In genomic region chr9:93711002-93711401, GRCh38 we compare ENCODE assay signal across 24 cellular contexts.
DNase-seq lines count a peak whose midpoint lies in the region; ATAC-seq and TF ChIP-seq lines count a peak whose summit lies in the region.
"Had no signal": no experiment of that assay in that cellular context is flagged by ENCODE, and none has a peak within 500 bp of the region (broad histone marks: within the 10 kb centered on the region; RNA-seq: fewer than 3 reads in every experiment).

No MANE protein-coding gene starts in this region.

- peaks cover 0 to 17% (median 0%) of the 10 kb centered on the region in 11 donors for H3K9me3 ChIP-seq in heart right ventricle
- H3K9me3 ChIP-seq in endodermal cell (ENCODE audit: control insufficient read depth, low read length): no peaks in the 10 kb centered on the region
- peaks cover 0 to 21% (median 9%) of the 10 kb centered on the region in 8 donors for H3K9me3 ChIP-seq in spleen
- H3K9me3 ChIP-seq: BE2C, HAP-1 had no signal

- no peak for TF ChIP-seq POLR2A in spleen (IDR thresholded peaks at IDR 0.05)

- H3K27ac ChIP-seq in heart right ventricle (no peak overlapping the region), endodermal cell (ENCODE audit: low read depth, low read length) (no peak overlapping the region), spleen (no peak overlapping the region)
- H3K27ac ChIP-seq: A549; BLaER1 treated with 17β-estradiol and CSF1 and Interleukin-3, amounts not matched to agents 10 nM and 100 nM had no signal

- ATAC-seq in heart right ventricle (no peak), GM18909 (IDR thresholded peaks at IDR 0.05; ENCODE audit: poor library complexity, unreplicated experiment) (no peak), GM21367 (IDR thresholded peaks at IDR 0.05; ENCODE audit: unreplicated experiment) (no peak)
- ATAC-seq: A549, GM23338 had no signal

- peaks cover 0 to 7% (median 0%) of the 10 kb centered on the region in 9 donors for H3K4me1 ChIP-seq in heart right ventricle
- no peaks in the 10 kb centered on the region for H3K4me1 ChIP-seq in endodermal cell (ENCODE audit: control insufficient read depth, insufficient read depth, low read length)
- H3K4me1 ChIP-seq in spleen: no peaks in the 10 kb centered on the region
- H3K4me1 ChIP-seq: A549, BE2C, HAP-1 had no signal

- H3K36me3 ChIP-seq in heart right ventricle (no peaks in the 10 kb centered on the region), endodermal cell (ENCODE audit: control insufficient read depth, insufficient read depth, low read length) (no peaks in the 10 kb centered on the region), spleen (no peaks in the 10 kb centered on the region)
- H3K36me3 ChIP-seq: BE2C; BLaER1 treated with 17β-estradiol and CSF1 and Interleukin-3, amounts not matched to agents 10 nM and 100 nM; HAP-1 had no signal

- H3K27ac Mint-ChIP-seq in endodermal cell (no peak overlapping the region), osteocyte (ENCODE audit: unreplicated experiment) (no peak overlapping the region)
- H3K27ac Mint-ChIP-seq: CD4-positive, alpha-beta T cell; GM23338; HFFc6 had no signal

- H3K9ac ChIP-seq in endodermal cell (ENCODE audit: extremely low read depth, low read length, poor library complexity, severe bottlenecking): no peak overlapping the region
- H3K9ac ChIP-seq: BLaER1 treated with 17β-estradiol and CSF1 and Interleukin-3, amounts not matched to agents 10 nM and 100 nM had no signal

- H3K9me3 Mint-ChIP-seq in endodermal cell (no peaks in the 10 kb centered on the region), osteocyte (ENCODE audit: unreplicated experiment) (no peaks in the 10 kb centered on the region)

- no peak overlapping the region for H3K4me3 Mint-ChIP-seq in endodermal cell
- no peak overlapping the region for H3K4me3 Mint-ChIP-seq in osteocyte (ENCODE audit: unreplicated experiment)
- H3K4me3 Mint-ChIP-seq: CD14-positive monocyte; CD4-positive, alpha-beta T cell; CD8-positive, alpha-beta memory T cell; GM23338; HFFc6 had no signal

- intact Hi-C loops in cardiac septum (cut with DNase I) (no loop called here), heart right ventricle (cut with DNase I) (no loop called here), spleen (cut with DNase I; ENCODE audit: low total_unique reads) (no loop called here)

- peak; percentile 47 for DNase-seq in cardiac septum (ENCODE audit: low spot score)
- DNase-seq in heart right ventricle: no peak
- peak; percentile 37 for DNase-seq in endodermal cell
- peak; percentile 54 for DNase-seq in osteocyte (ENCODE audit: extremely low spot score, unreplicated experiment)
- peak; percentile 13 for DNase-seq in spleen
- DNase-seq in occipital lobe (lab: John Stamatoyannopoulos, UW): no peak
- DNase-seq: 8988T; ACHN; AML-193; BE2C; CD4-positive, alpha-beta T cell; CD8-positive, alpha-beta memory T cell; DMS 273 treated with DMSO at 0.1 percent for 48 hours; DMS53; DMS79 treated with DMSO at 0.1 percent for 48 hours; GF-D8; HFFc6 had no signal

- TF ChIP-seq CTCF in heart right ventricle (IDR thresholded peaks at IDR 0.05) (no peak), endodermal cell (conservative IDR thresholded peaks at IDR 0.05) (no peak), osteocyte (IDR thresholded peaks at IDR 0.05) (no peak), spleen (IDR thresholded peaks at IDR 0.05 in 8 of 11, conservative IDR thresholded peaks at IDR 0.05 in 3 of 11) (no peak)

- H3K4me1 Mint-ChIP-seq in endodermal cell (no peaks in the 10 kb centered on the region), osteocyte (ENCODE audit: unreplicated experiment) (no peaks in the 10 kb centered on the region)
- H3K4me1 Mint-ChIP-seq: CD14-positive monocyte; CD8-positive, alpha-beta memory T cell; GM23338 had no signal

- WGBS in heart right ventricle, 2 donors: 88 to 94% methylated on average over 2 of the region's 2 CpGs
- WGBS in endodermal cell (ENCODE audit: insufficient coverage in 1 of 2, insufficient read length in 1 of 2), 2 experiments: 95% methylated on average over 2 of the region's 2 CpGs; no CpG with 5 or more reads in 1 of the 2 experiments
- 78 to 95% (median 90%) methylated on average over 2 of the region's 2 CpGs for WGBS in spleen, 5 donors

- H3K36me3 Mint-ChIP-seq in endodermal cell (ENCODE audit: low read depth) (no peaks in the 10 kb centered on the region), osteocyte (ENCODE audit: unreplicated experiment) (no peaks in the 10 kb centered on the region)
- H3K36me3 Mint-ChIP-seq: CD14-positive monocyte; CD8-positive, alpha-beta memory T cell had no signal

- H3K27me3 ChIP-seq in heart right ventricle: peaks cover 0 to 5% (median 0%) of the 10 kb centered on the region in 7 donors
- no peaks in the 10 kb centered on the region for H3K27me3 ChIP-seq in endodermal cell (ENCODE audit: control insufficient read depth, insufficient read depth, low read length, poor library complexity, severe bottlenecking)
- peaks cover 0 to 14% (median 0%) of the 10 kb centered on the region in 7 donors for H3K27me3 ChIP-seq in spleen (replicated peaks in 1 of 7)
- H3K27me3 ChIP-seq: BE2C; BLaER1 treated with 17β-estradiol and CSF1 and Interleukin-3, amounts not matched to agents 10 nM and 100 nM had no signal

- H3K27me3 Mint-ChIP-seq in endodermal cell (ENCODE audit: insufficient read depth) (no peaks in the 10 kb centered on the region), osteocyte (ENCODE audit: unreplicated experiment) (peaks cover 15% of the 10 kb centered on the region)

- H3K4me3 ChIP-seq in heart right ventricle (no peak overlapping the region), endodermal cell (ENCODE audit: low read length) (no peak overlapping the region), spleen (no peak overlapping the region)
- H3K4me3 ChIP-seq: A549; BLaER1 treated with 17β-estradiol and CSF1 and Interleukin-3, amounts not matched to agents 10 nM and 100 nM; GM23338; HAP-1 had no signal

Comparison
In these comparisons a context has a peak if more than half of its experiments do, and no peak if none do; other contexts are left out.
1. DNase-seq: peak in cardiac septum (single experiment), endodermal cell (single experiment), osteocyte (single experiment) and spleen (single experiment); none in heart right ventricle (0 of 2) and occipital lobe (single experiment).